In the genomic region with DNA sequence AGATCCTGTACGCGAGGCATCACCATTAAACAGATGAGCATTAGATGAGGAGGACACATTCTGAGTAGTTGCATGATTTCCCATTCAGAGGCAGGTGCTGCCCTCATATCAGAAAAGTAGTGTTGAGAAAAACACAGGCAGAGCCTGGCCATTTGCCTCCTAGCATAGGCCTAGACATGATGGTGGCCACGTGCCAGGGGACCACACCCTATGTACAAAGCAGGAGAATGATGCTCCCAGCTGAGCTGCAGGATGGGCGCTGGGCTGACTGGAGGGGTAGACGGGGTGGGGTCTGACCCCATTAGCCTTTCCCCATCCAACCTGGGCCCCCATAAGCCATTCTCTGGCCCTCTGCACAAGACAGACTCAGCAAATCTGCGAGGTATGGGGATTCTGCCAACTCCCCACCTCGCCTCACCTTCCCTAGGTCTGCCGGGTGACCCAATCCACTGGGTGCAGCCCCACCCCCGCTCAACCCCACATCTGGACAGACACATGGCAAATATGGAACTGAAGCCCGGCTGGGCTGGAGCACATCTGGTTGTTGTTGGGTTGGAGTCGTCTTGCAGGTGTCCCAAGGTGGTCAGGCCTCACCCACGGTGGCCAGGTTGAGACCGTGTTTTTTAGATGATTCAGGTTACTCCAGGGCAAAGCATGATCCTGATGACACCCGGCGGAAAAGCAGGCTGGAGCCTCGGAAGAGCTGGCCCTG, we compare ENCODE assay signal across 16 cellular contexts. TPM values are rescaled to one million over a fixed set of nuclear protein-coding genes. Genes with fewer than 3 reads are reported as not detected.
DNase-seq lines count a peak whose midpoint lies in the region; ATAC-seq, FAIRE-seq and TF ChIP-seq lines count a peak whose summit lies in the region.
"Had no signal": no experiment of that assay in that cellular context is flagged by ENCODE, and none has a peak within 500 bp of the region (broad histone marks: within the 10 kb centered on the region; RNA-seq: fewer than 3 reads in every experiment).

No MANE protein-coding gene starts in this region.

- ATAC-seq in left colon, result peak; percentile 73
- ATAC-seq: naive thymus-derived CD4-positive, alpha-beta T cell had no signal

- peaks cover 29% of the 10 kb centered on the region for H3K36me3 ChIP-seq in bronchial epithelial cell (ENCODE audit: control insufficient read depth, insufficient read depth, low read length)
- peaks cover 0 to 60% (median 24%) of the 10 kb centered on the region in 4 donors for H3K36me3 ChIP-seq in transverse colon
- H3K36me3 ChIP-seq: uterus had no signal

- in situ Hi-C loops in transverse colon (cut with MboI; ENCODE audit: low pct_ligation_motif_present in 1 of 4, low pct_unique_long_range_greater_than_20kb in 1 of 4, low sequenced_read_pairs in 3 of 4), result no loop called here

- WGBS in transverse colon (ENCODE audit: low coverage in 1 of 2), 2 donors, result 81 to 83% methylated on average over 6 to 16 of the region's 16 CpGs

- H3K9me3 Mint-ChIP-seq in activated naive CD4-positive, alpha-beta T cell treated with anti-CD3 and anti-CD28 coated beads, Interleukin-2, amount 50 U/mL, for 24 hours, result no peaks in the 10 kb centered on the region
- no peaks in the 10 kb centered on the region for H3K9me3 Mint-ChIP-seq in osteocyte (ENCODE audit: unreplicated experiment)
- H3K9me3 Mint-ChIP-seq: naive thymus-derived CD4-positive, alpha-beta T cell had no signal

- H3K4me1 ChIP-seq in transverse colon, result peaks cover 0 to 5% (median 0%) of the 10 kb centered on the region in 4 donors
- H3K4me1 ChIP-seq: uterus had no signal

- H3K36me3 Mint-ChIP-seq in activated naive CD4-positive, alpha-beta T cell treated with anti-CD3 and anti-CD28 coated beads, Interleukin-2, amount 50 U/mL, for 24 hours, result peaks cover 9% of the 10 kb centered on the region
- peaks cover 41% of the 10 kb centered on the region for H3K36me3 Mint-ChIP-seq in osteocyte (ENCODE audit: unreplicated experiment)

- peak overlapping the region; percentile 74 for H3K27ac Mint-ChIP-seq in activated naive CD4-positive, alpha-beta T cell treated with anti-CD3 and anti-CD28 coated beads, Interleukin-2, amount 50 U/mL, for 24 hours
- no peak overlapping the region for H3K27ac Mint-ChIP-seq in osteocyte (ENCODE audit: unreplicated experiment)

- TF ChIP-seq EP300 in transverse colon (IDR thresholded peaks at IDR 0.05; ENCODE audit: low read depth), result no peak

- H3K9me3 ChIP-seq in transverse colon, result no peaks in the 10 kb centered on the region
- H3K9me3 ChIP-seq: uterus had no signal

- H3K27ac ChIP-seq in transverse colon, result no peak overlapping the region
- H3K27ac ChIP-seq: uterus had no signal

- TF ChIP-seq CTCF in bronchial epithelial cell (IDR thresholded peaks at IDR 0.05; ENCODE audit: insufficient read depth, low read length, severe bottlenecking) (no peak), transverse colon (IDR thresholded peaks at IDR 0.05) (no peak), osteocyte (IDR thresholded peaks at IDR 0.05) (no peak)

- intact Hi-C loops in left colon (cut with DNase I, micrococcal nuclease), result no loop called here
- intact Hi-C loops in transverse colon (cut with DNase I; ENCODE audit: low total_unique reads), result no loop called here

- no peak overlapping the region for H3K4me3 ChIP-seq in bronchial epithelial cell (ENCODE audit: low read depth, low read length)
- no peak overlapping the region for H3K4me3 ChIP-seq in transverse colon
- H3K4me3 ChIP-seq: uterus had no signal

- no peak for TF ChIP-seq POLR2A in transverse colon (IDR thresholded peaks at IDR 0.05)

- no peak overlapping the region for H3K4me3 Mint-ChIP-seq in activated naive CD4-positive, alpha-beta T cell treated with anti-CD3 and anti-CD28 coated beads, Interleukin-2, amount 50 U/mL, for 24 hours
- H3K4me3 Mint-ChIP-seq in osteocyte (ENCODE audit: unreplicated experiment), result no peak overlapping the region
- H3K4me3 Mint-ChIP-seq: naive thymus-derived CD4-positive, alpha-beta T cell had no signal

- no peaks in the 10 kb centered on the region for H3K27me3 Mint-ChIP-seq in activated naive CD4-positive, alpha-beta T cell treated with anti-CD3 and anti-CD28 coated beads, Interleukin-2, amount 50 U/mL, for 24 hours
- H3K27me3 Mint-ChIP-seq in osteocyte (ENCODE audit: unreplicated experiment), result no peaks in the 10 kb centered on the region
- H3K27me3 Mint-ChIP-seq: naive thymus-derived CD4-positive, alpha-beta T cell had no signal

- peaks cover 19% of the 10 kb centered on the region for H3K4me1 Mint-ChIP-seq in activated naive CD4-positive, alpha-beta T cell treated with anti-CD3 and anti-CD28 coated beads, Interleukin-2, amount 50 U/mL, for 24 hours
- H3K4me1 Mint-ChIP-seq in osteocyte (ENCODE audit: unreplicated experiment), result peaks cover 9% of the 10 kb centered on the region

- no peak for DNase-seq in activated naive CD4-positive, alpha-beta T cell (lab: John Stamatoyannopoulos, UW)
- DNase-seq in bronchial epithelial cell (ENCODE audit: low read depth), result peak; percentile 50
- peak in 1 of 2 donors; percentile 76 for DNase-seq in left colon
- peak; percentile 37 for DNase-seq in transverse colon
- no peak for DNase-seq in osteocyte (ENCODE audit: extremely low spot score, unreplicated experiment)
- DNase-seq in stimulated activated CD4-positive, alpha-beta T cell treated with anti-CD3 and anti-CD28 coated beads, Interleukin-4, amount 100 ng/mL, for 24 hours, result no peak
- DNase-seq in activated CD4-positive, CD25-positive, alpha-beta regulatory T cell (lab: John Stamatoyannopoulos, UW), result no peak
- DNase-seq: amniotic stem cell; dermis blood vessel endothelial cell; DMS79 treated with DMSO at 0.1 percent for 48 hours; islet precursor cell; naive thymus-derived CD4-positive, alpha-beta T cell; NCI-H524; SIG-M5; uterus had no signal

- no peaks in the 10 kb centered on the region for H3K27me3 ChIP-seq in bronchial epithelial cell (ENCODE audit: control insufficient read depth, insufficient read depth, low read length)
- H3K27me3 ChIP-seq in transverse colon, result no peaks in the 10 kb centered on the region
- H3K27me3 ChIP-seq: uterus had no signal

- peak; percentile 13 for FAIRE-seq in bronchial epithelial cell (lab: Jason Lieb, UNC)

RNA-seq across cellular contexts. Expression of a gene that starts 13.9 kb away (rescaled TPM):
- total RNA-seq in bronchial epithelial cell (not detected in 2 replicates), left colon (1 to 10 TPM; 2.0 to 4.0 TPM), transverse colon (1 to 10 TPM in 2 of 4 donors, under 1 TPM in 1, not detected in 1; 0.60 to 5.6 (median 4.0) TPM), osteocyte (not detected in 2 replicates)
- total RNA-seq: dermis blood vessel endothelial cell had no signal

RNA-seq across cellular contexts. Expression of a gene that starts 17.6 kb away (rescaled TPM):
- total RNA-seq in bronchial epithelial cell (138 and 156 TPM in 2 replicates), left colon (100 to 1,000 TPM; 142 to 149 TPM), transverse colon (100 to 1,000 TPM; 123 to 190 (median 152) TPM), osteocyte (175 and 180 TPM in 2 replicates)

RNA-seq across cellular contexts. Expression of a gene that starts 37.0 kb away (rescaled TPM):
- total RNA-seq in bronchial epithelial cell, result under 0.01 and 0.26 TPM in 2 replicates
- total RNA-seq in left colon, result 10 to 100 TPM in 1 of 2 donors, 1 to 10 TPM in 1; 5.1 to 13.5 TPM
- total RNA-seq in transverse colon, result 10 to 100 TPM; 13.1 to 46.4 (median 29.6) TPM
- total RNA-seq in osteocyte, result not detected in 2 replicates
- total RNA-seq: dermis blood vessel endothelial cell had no signal

Comparison
In these comparisons a context has a peak if more than half of its experiments do, and no peak if none do; other contexts are left out.
1. DNase-seq: peak in bronchial epithelial cell (single experiment) and transverse colon (single experiment); none in activated naive CD4-positive, alpha-beta T cell (0 of 4), osteocyte (single experiment), stimulated activated CD4-positive, alpha-beta T cell treated with anti-CD3 and anti-CD28 coated beads, Interleukin-4, amount 100 ng/mL, for 24 hours (single experiment) and activated CD4-positive, CD25-positive, alpha-beta regulatory T cell (0 of 4).